24 cellular contexts compared by ENCODE assay signal in genomic region chr3:73341272-73341671, GRCh38.
"Had no signal": no experiment of that assay in that cellular context is flagged by ENCODE, and none has a peak within 500 bp of the region (broad histone marks: within the 10 kb centered on the region; RNA-seq: fewer than 3 reads in every experiment).

No MANE protein-coding gene starts in this region.

- H3K4me3 ChIP-seq: SJSA1, SK-N-MC had no signal

- ATAC-seq: HepG2, Panc1, PC-3 had no signal

- H3K36me3 ChIP-seq: SJSA1 had no signal

- H3K27me3 ChIP-seq: SJSA1 had no signal

- H3K4me1 ChIP-seq: SJSA1 had no signal

- DNase-seq: IMR-90, Karpas-422, KG1, MM.1S, NCI-H1092 treated with DMSO at 0.1 percent for 48 hours, NCI-H1436, NCI-H187, NCI-H2029, NCI-H2081 treated with DMSO at 0.1 percent for 48 hours, NCI-H2171, NCI-H226, NCI-H446, NCI-H510A, NCI-H524 treated with DMSO at 0.1 percent for 48 hours, NCI-H69, NCI-H774, PC-3, SIG-M5, SW 1271 had no signal

- H3K9me3 ChIP-seq: SJSA1 had no signal

- H3K27ac ChIP-seq: RWPE1, SJSA1, SK-N-MC had no signal
